ENCODE assay signal across 20 cellular contexts in genomic region chr12:19191563-19191962, GRCh38.
A peak's percentile ranks its signal among the peaks of the same experiment; 100 is the strongest.
DNase-seq lines count a peak whose midpoint lies in the region; ATAC-seq, FAIRE-seq and TF ChIP-seq lines count a peak whose summit lies in the region.
"Had no signal": no experiment of that assay in that cellular context is flagged by ENCODE, and none has a peak within 500 bp of the region (broad histone marks: within the 10 kb centered on the region; RNA-seq: fewer than 3 reads in every experiment).

No MANE protein-coding gene starts in this region.

- 90 to 92% methylated on average over 5 of the region's 5 CpGs for WGBS in pancreas, 2 donors

- H3K9me3 ChIP-seq in cardiac muscle cell (ENCODE audit: low read depth) (no peaks in the 10 kb centered on the region), keratinocyte (ENCODE audit: control insufficient read depth, low read depth, low read length) (no peaks in the 10 kb centered on the region), uterus (no peaks in the 10 kb centered on the region), pancreas (no peaks in the 10 kb centered on the region)
- H3K9me3 ChIP-seq: psoas muscle had no signal

- peak; percentile 7 for FAIRE-seq in bronchial epithelial cell (lab: Jason Lieb, UNC)
- peak; percentile 52 for FAIRE-seq in keratinocyte (lab: Jason Lieb, UNC)
- FAIRE-seq in pancreas (lab: Jason Lieb, UNC): no peak

- dilution Hi-C loops in keratinocyte (cut with MboI; ENCODE audit: extremely low pct_ligation_motif_present, low sequenced_read_pairs): no loop called here

- H3K36me3 ChIP-seq in cardiac muscle cell: no peaks in the 10 kb centered on the region
- no peaks in the 10 kb centered on the region for H3K36me3 ChIP-seq in bronchial epithelial cell (ENCODE audit: control insufficient read depth, insufficient read depth, low read length)
- H3K36me3 ChIP-seq in keratinocyte (ENCODE audit: control insufficient read depth in 2 of 2, extremely low read depth in 1 of 2, insufficient read depth in 2 of 2, low read length in 2 of 2): no peaks in the 10 kb centered on the region
- no peaks in the 10 kb centered on the region for H3K36me3 ChIP-seq in uterus
- no peaks in the 10 kb centered on the region for H3K36me3 ChIP-seq in pancreas

- H2AFZ ChIP-seq in keratinocyte (ENCODE audit: control insufficient read depth, low read length): no peak overlapping the region

- no peak for TF ChIP-seq CTCF in cardiac muscle cell (IDR thresholded peaks at IDR 0.05; ENCODE audit: low read depth, low read length)
- no peak for TF ChIP-seq CTCF in bronchial epithelial cell (IDR thresholded peaks at IDR 0.05; ENCODE audit: insufficient read depth, low read length, severe bottlenecking)
- TF ChIP-seq CTCF in keratinocyte (optimal IDR thresholded peaks at IDR 0.05 in 1 of 3, IDR thresholded peaks at IDR 0.05 in 1 of 3, conservative IDR thresholded peaks at IDR 0.05 in 1 of 3; ENCODE audit: extremely low read depth in 1 of 3, insufficient read depth in 2 of 3, low read length in 3 of 3): no peak
- TF ChIP-seq CTCF in uterus (IDR thresholded peaks at IDR 0.05): no peak
- no peak for TF ChIP-seq CTCF in pancreas (IDR thresholded peaks at IDR 0.05)

- H3K27ac ChIP-seq in cardiac muscle cell (peak overlapping the region; percentile 73), keratinocyte (ENCODE audit: control insufficient read depth, insufficient read depth, low read length) (no peak overlapping the region), uterus (peak overlapping the region; percentile 51 to 72), pancreas (no peak overlapping the region)
- H3K27ac ChIP-seq: C4-2B, psoas muscle had no signal

- no peak overlapping the region for H3K9ac ChIP-seq in keratinocyte (ENCODE audit: control insufficient read depth, extremely low read depth, insufficient read depth, low read length)

- TF ChIP-seq POLR2A in uterus (IDR thresholded peaks at IDR 0.05): no peak

- no peak overlapping the region for H3K4me3 ChIP-seq in cardiac muscle cell
- no peak overlapping the region for H3K4me3 ChIP-seq in bronchial epithelial cell (ENCODE audit: low read depth, low read length)
- H3K4me3 ChIP-seq in keratinocyte (ENCODE audit: control insufficient read depth in 2 of 3, extremely low read depth in 1 of 3, insufficient read depth in 2 of 3, low read depth in 1 of 3, low read length in 3 of 3): no peak overlapping the region
- H3K4me3 ChIP-seq in uterus: no peak overlapping the region
- no peak overlapping the region for H3K4me3 ChIP-seq in pancreas
- H3K4me3 ChIP-seq: psoas muscle had no signal

- H3K79me2 ChIP-seq in keratinocyte (ENCODE audit: control insufficient read depth, insufficient read depth, low read length): peaks cover 67% of the 10 kb centered on the region

- peaks cover 36% of the 10 kb centered on the region for H3K4me1 ChIP-seq in cardiac muscle cell (ENCODE audit: low read depth)
- peaks cover 13% of the 10 kb centered on the region for H3K4me1 ChIP-seq in keratinocyte (ENCODE audit: control insufficient read depth, extremely low read depth, insufficient read depth, low read length)
- peaks cover 0 to 7% of the 10 kb centered on the region in 2 donors for H3K4me1 ChIP-seq in uterus
- peaks cover 5 to 15% (median 13%) of the 10 kb centered on the region in 3 donors for H3K4me1 ChIP-seq in pancreas
- H3K4me1 ChIP-seq: psoas muscle had no signal

- intact Hi-C loops in Right ventricle myocardium inferior (cut with DNase I) (loop anchor here (10.0 kb wide), 1 partner anchor 637 kb away; no protein-coding TSS in a partner anchor), uterus (cut with DNase I; ENCODE audit: low total_unique reads) (no loop called here), pancreas (cut with DNase I) (no loop called here)

- no peak overlapping the region for H3K4me2 ChIP-seq in keratinocyte (ENCODE audit: control insufficient read depth, extremely low read depth, insufficient read depth, low read depth, low read length)

- H3K9me1 ChIP-seq in keratinocyte (ENCODE audit: control insufficient read depth, extremely low read depth, insufficient read depth, low read length): no peaks in the 10 kb centered on the region

- no peaks in the 10 kb centered on the region for H4K20me1 ChIP-seq in keratinocyte (ENCODE audit: control insufficient read depth, extremely low read depth, insufficient read depth, low read length)

- DNase-seq in cardiac muscle cell (ENCODE audit: low read depth in 1 of 2, low spot score in 1 of 2): no peak
- no peak for DNase-seq in Right ventricle myocardium inferior (ENCODE audit: missing footprints)
- DNase-seq in bronchial epithelial cell (ENCODE audit: low read depth): no peak
- DNase-seq in keratinocyte (ENCODE audit: low read depth, low spot score): no peak
- DNase-seq in uterus: no peak
- no peak for DNase-seq in stimulated activated CD4-positive, alpha-beta T cell treated with anti-CD3 and anti-CD28 coated beads, Interleukin-4, amount 100 ng/mL, for 4 hours
- DNase-seq in pancreas: no peak
- DNase-seq: 8988T; activated CD4-positive, CD25-positive, alpha-beta regulatory T cell; activated CD8-positive, alpha-beta memory T cell treated with anti-CD3 and anti-CD28 coated beads for 24 hours; activated naive CD8-positive, alpha-beta T cell treated with anti-CD3 and anti-CD28 coated beads, Interleukin-2, amount 10 ng/mL, durations not matched to agents 7 days and 5 days; cerebellar nuclear complex; DMS79 treated with DMSO at 0.1 percent for 48 hours; NCI-H1436 treated with DMSO at 0.1 percent for 48 hours; psoas muscle; SHP77; stimulated activated CD4-positive, alpha-beta T cell treated with anti-CD3 and anti-CD28 coated beads, Interleukin-15, amount 100 ng/mL, for 24 hours; stimulated activated naive CD8-positive, alpha-beta T cell treated with anti-CD3 and anti-CD28 coated beads, Interleukin-15, Interleukin-2, amounts not matched to agents 100 U/mL and 50 U/mL, for 24 hours had no signal

- H3K27me3 ChIP-seq in cardiac muscle cell (no peaks in the 10 kb centered on the region), bronchial epithelial cell (ENCODE audit: control insufficient read depth, insufficient read depth, low read length) (no peaks in the 10 kb centered on the region), keratinocyte (ENCODE audit: control insufficient read depth, extremely low read depth, insufficient read depth, low read length) (no peaks in the 10 kb centered on the region), uterus (no peaks in the 10 kb centered on the region), pancreas (no peaks in the 10 kb centered on the region)

- ATAC-seq in Right ventricle myocardium inferior (no peak), HG03354 (IDR thresholded peaks at IDR 0.05; ENCODE audit: poor library complexity, severe bottlenecking, unreplicated experiment) (no peak), pancreas (no peak)
- ATAC-seq: psoas muscle; stimulated activated naive CD8-positive, alpha-beta T cell treated with anti-CD3 and anti-CD28 coated beads, Interleukin-15, Interleukin-2, amounts not matched to agents 100 U/mL and 50 U/mL, for 24 hours had no signal

Comparison
In these comparisons a context has a peak if more than half of its experiments do, and no peak if none do; other contexts are left out.
1. H3K27ac ChIP-seq: peak in cardiac muscle cell (single experiment) and uterus (2 of 2); none in keratinocyte (single experiment) and pancreas (0 of 4).